19 cellular contexts compared by ENCODE assay signal in genomic region chr7:24706211-24707165, GRCh38.
"Had no signal": no experiment of that assay in that cellular context is flagged by ENCODE, and none has a peak within 500 bp of the region (broad histone marks: within the 10 kb centered on the region; RNA-seq: fewer than 3 reads in every experiment).

No MANE protein-coding gene starts in this region.

- H3K27me3 ChIP-seq: adrenal gland, esophagus squamous epithelium, hepatocyte, sigmoid colon, thyroid gland, uterus had no signal

- DNase-seq: activated CD4-positive, alpha-beta memory T cell treated with anti-CD3 and anti-CD28 coated beads, Interleukin-2, amount 10 ng/mL, durations not matched to agents 7 days and 5 days; activated CD4-positive, alpha-beta T cell treated with anti-CD3 and anti-CD28 coated beads for 4 hours; activated effector memory CD4-positive, alpha-beta T cell treated with Interleukin-2 at 50 U/mL for 16 hours; activated naive CD4-positive, alpha-beta T cell treated with anti-CD3 and anti-CD28 coated beads, Interleukin-2, amount 50 U/mL, for 16 hours; activated T-cell treated with anti-CD3 and anti-CD28 coated beads, Interleukin-2, amount 50 U/mL, for 4 hours; adrenal gland; cortex of kidney; effector CD4-positive, alpha-beta T cell; esophagus squamous epithelium; kidney; left ventricle myocardium inferior; mesenchymal stem cell; sigmoid colon; stimulated activated CD4-positive, alpha-beta T cell treated with anti-CD3 and anti-CD28 coated beads, Interleukin-12 subunit alpha, Interleukin-12 subunit beta, amount 100 ng/mL, for 4 hours; stimulated activated CD4-positive, alpha-beta T cell treated with anti-CD3 and anti-CD28 coated beads, Interleukin-2, amount 100 ng/mL, for 24 hours; thyroid gland; uterus had no signal

- ATAC-seq: activated T-cell treated with anti-CD3 and anti-CD28 coated beads, Interleukin-2, amount 50 U/mL, for 4 hours; WTC11 had no signal

- H3K4me3 ChIP-seq: adrenal gland, esophagus squamous epithelium, hepatocyte, left ventricle myocardium inferior, sigmoid colon, thyroid gland, uterus had no signal

- H3K36me3 ChIP-seq: adrenal gland, esophagus squamous epithelium, thyroid gland, uterus had no signal
